ENCODE assay signal across 2 cellular contexts in the genomic region with DNA sequence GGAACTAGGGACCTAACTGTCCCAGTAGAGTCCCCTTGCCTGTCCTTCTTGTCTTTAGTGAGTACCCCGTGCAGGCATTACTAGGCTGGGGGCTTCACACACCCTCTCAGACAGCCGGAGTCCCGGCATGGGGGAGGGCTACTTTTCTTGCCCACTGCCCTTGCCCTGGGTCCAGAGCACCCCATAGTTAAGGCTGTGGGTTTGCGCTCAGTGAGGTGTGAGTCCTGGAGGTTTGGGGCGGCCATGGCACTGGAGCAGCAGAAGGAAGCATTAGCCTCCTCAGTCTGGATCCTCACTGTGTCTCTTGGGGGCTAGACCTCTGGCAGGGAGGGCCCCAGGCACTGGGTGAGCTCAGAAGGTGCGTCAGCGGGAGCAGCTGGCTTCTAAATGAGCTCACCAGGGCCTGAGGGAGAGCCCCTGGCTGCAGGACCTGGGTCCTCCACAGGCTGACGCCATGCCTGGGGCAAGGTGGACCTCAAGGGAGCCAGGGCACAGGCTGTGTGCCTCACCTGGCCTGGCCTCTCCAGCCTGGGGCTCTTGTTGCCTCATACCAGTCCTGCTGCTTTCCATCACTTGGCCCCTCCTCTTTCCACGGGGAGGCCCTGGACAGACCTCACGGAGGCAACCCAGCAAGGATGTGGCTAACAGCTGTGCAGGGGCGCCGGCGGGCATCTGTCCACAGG.
TF ChIP-seq lines count a peak whose summit lies in the region.

No MANE protein-coding gene starts in this region.

TF ChIP-seq in IMR-90, 13 proteins besides CTCF, POLR2A, EP300 and RAD21:
- TF ChIP-seq CHD1 (IDR thresholded peaks at IDR 0.05; ENCODE audit: low read depth, low read length) (no peak), RFX5 (IDR thresholded peaks at IDR 0.05; ENCODE audit: low read depth, low read length) (no peak), BHLHE40 (IDR thresholded peaks at IDR 0.05; ENCODE audit: low read depth, low read length) (no peak), RCOR1 (IDR thresholded peaks at IDR 0.05; ENCODE audit: insufficient replicate concordance, low read length) (no peak), MAZ (IDR thresholded peaks at IDR 0.05; ENCODE audit: borderline replicate concordance, low read depth, low read length) (no peak), NFE2L2 (IDR thresholded peaks at IDR 0.05; ENCODE audit: low read depth, low read length) (no peak), CEBPB (IDR thresholded peaks at IDR 0.05; ENCODE audit: low read depth, low read length) (no peak), SMC3 (IDR thresholded peaks at IDR 0.05; ENCODE audit: low read depth, low read length) (no peak), MAFK (IDR thresholded peaks at IDR 0.05; ENCODE audit: low read depth, low read length) (no peak), FOS (IDR thresholded peaks at IDR 0.05; ENCODE audit: low read depth, low read length) (no peak), MXI1 (IDR thresholded peaks at IDR 0.05; ENCODE audit: borderline replicate concordance, low read depth, low read length) (no peak)
- TF ChIP-seq, protein P1, sequence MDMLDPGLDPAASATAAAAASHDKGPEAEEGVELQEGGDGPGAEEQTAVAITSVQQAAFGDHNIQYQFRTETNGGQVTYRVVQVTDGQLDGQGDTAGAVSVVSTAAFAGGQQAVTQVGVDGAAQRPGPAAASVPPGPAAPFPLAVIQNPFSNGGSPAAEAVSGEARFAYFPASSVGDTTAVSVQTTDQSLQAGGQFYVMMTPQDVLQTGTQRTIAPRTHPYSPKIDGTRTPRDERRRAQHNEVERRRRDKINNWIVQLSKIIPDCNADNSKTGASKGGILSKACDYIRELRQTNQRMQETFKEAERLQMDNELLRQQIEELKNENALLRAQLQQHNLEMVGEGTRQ (IDR thresholded peaks at IDR 0.05; ENCODE audit: low read depth, low read length) = no peak
- TF ChIP-seq, protein P2, sequence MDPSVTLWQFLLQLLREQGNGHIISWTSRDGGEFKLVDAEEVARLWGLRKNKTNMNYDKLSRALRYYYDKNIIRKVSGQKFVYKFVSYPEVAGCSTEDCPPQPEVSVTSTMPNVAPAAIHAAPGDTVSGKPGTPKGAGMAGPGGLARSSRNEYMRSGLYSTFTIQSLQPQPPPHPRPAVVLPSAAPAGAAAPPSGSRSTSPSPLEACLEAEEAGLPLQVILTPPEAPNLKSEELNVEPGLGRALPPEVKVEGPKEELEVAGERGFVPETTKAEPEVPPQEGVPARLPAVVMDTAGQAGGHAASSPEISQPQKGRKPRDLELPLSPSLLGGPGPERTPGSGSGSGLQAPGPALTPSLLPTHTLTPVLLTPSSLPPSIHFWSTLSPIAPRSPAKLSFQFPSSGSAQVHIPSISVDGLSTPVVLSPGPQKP (IDR thresholded peaks at IDR 0.05; ENCODE audit: borderline replicate concordance, low read depth, low read length) = no peak

TF ChIP-seq in HEK293T, 16 proteins besides CTCF, POLR2A, EP300 and RAD21:
- no peak for TF ChIP-seq CTBP1 (IDR thresholded peaks at IDR 0.05; ENCODE audit: borderline replicate concordance)
- TF ChIP-seq NFRKB (IDR thresholded peaks at IDR 0.05) = no peak
- TF ChIP-seq ZNF384 (IDR thresholded peaks at IDR 0.05) = no peak
- no peak for TF ChIP-seq L3MBTL2 (conservative IDR thresholded peaks at IDR 0.05)
- no peak for TF ChIP-seq FOXA1 (IDR thresholded peaks at IDR 0.05)
- TF ChIP-seq ELF4 (IDR thresholded peaks at IDR 0.05) = no peak
- no peak for TF ChIP-seq HDGF (IDR thresholded peaks at IDR 0.05; ENCODE audit: borderline replicate concordance)
- TF ChIP-seq LEF1 (IDR thresholded peaks at IDR 0.05; ENCODE audit: borderline replicate concordance) = no peak
- TF ChIP-seq ARNT (IDR thresholded peaks at IDR 0.05) = no peak
- TF ChIP-seq, protein P3, sequence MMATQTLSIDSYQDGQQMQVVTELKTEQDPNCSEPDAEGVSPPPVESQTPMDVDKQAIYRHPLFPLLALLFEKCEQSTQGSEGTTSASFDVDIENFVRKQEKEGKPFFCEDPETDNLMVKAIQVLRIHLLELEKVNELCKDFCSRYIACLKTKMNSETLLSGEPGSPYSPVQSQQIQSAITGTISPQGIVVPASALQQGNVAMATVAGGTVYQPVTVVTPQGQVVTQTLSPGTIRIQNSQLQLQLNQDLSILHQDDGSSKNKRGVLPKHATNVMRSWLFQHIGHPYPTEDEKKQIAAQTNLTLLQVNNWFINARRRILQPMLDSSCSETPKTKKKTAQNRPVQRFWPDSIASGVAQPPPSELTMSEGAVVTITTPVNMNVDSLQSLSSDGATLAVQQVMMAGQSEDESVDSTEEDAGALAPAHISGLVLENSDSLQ (IDR thresholded peaks at IDR 0.05) = no peak
- no peak for TF ChIP-seq FOXM1 (IDR thresholded peaks at IDR 0.05; ENCODE audit: borderline replicate concordance)
- TF ChIP-seq TARDBP (IDR thresholded peaks at IDR 0.05) = no peak
- no peak for TF ChIP-seq FOXK2 (IDR thresholded peaks at IDR 0.05)
- no peak for TF ChIP-seq SUZ12 (IDR thresholded peaks at IDR 0.05)
- TF ChIP-seq SP1 (IDR thresholded peaks at IDR 0.05) = no peak
- TF ChIP-seq BHLHE40 (IDR thresholded peaks at IDR 0.05; ENCODE audit: borderline replicate concordance) = no peak
